In the genomic region with DNA sequence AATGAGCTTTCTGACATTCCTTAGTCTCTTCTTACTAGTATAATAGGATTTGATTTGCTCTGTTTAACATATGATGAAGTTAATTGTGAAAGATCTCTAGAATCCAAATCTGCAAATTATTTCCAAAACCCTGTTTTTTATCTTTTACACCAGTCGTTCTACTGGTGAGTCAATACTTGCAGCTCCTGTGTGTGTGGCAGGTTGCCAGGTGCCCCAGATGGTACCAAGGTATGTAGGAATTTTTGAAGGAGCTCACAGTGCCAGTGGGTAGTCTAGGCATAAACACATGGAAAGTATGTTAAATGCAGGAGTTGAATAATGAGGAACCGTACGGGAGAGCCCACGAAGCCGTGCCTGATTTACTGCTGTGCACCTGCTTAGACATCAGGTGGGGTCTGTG, we compare ENCODE assay signal across 31 cellular contexts.
DNase-seq lines count a peak whose midpoint lies in the region; ATAC-seq, FAIRE-seq and TF ChIP-seq lines count a peak whose summit lies in the region.
"Had no signal": no experiment of that assay in that cellular context is flagged by ENCODE, and none has a peak within 500 bp of the region (broad histone marks: within the 10 kb centered on the region; RNA-seq: fewer than 3 reads in every experiment).

No MANE protein-coding gene starts in this region.

- H3K9me3 Mint-ChIP-seq in activated T-cell treated with anti-CD3 and anti-CD28 coated beads, Interleukin-2, amount 50 U/mL, for 72 hours, result no peaks in the 10 kb centered on the region
- H3K9me3 Mint-ChIP-seq: activated CD4-positive, alpha-beta memory T cell treated with anti-CD3 and anti-CD28 coated beads for 36 hours; activated T-helper 2 cell treated with anti-CD3 and anti-CD28 coated beads, Interferon-gamma antibody, Interleukin-2, Interleukin-4, amounts not matched to agents 10 μg/mL and 5 μg/mL and 100 μg/mL, durations not matched to agents 14 hours and 24 hours and 36 hours; CD8-positive, alpha-beta T cell; H9; T-helper 1 cell treated with Interleukin-12 subunit alpha and Interleukin-12 subunit beta and Interleukin-4 antibody, amounts not matched to agents 30 μg/mL and 1 μg/mL, for 36 hours had no signal

- TF ChIP-seq POLR2A in stomach (IDR thresholded peaks at IDR 0.05), result no peak

- H3K4me1 ChIP-seq in stomach, result peaks cover 0 to 7% (median 2%) of the 10 kb centered on the region in 4 donors
- H3K4me1 ChIP-seq: vagina had no signal

- no peak overlapping the region for H3K4me3 ChIP-seq in stomach
- H3K4me3 ChIP-seq: ascending aorta, gastrocnemius medialis, thoracic aorta, vagina had no signal

- peak; percentile 18 for DNase-seq in DMS53 (lab: John Stamatoyannopoulos, UW)
- DNase-seq in DMS53 treated with DMSO at 0.1 percent for 48 hours (lab: John Stamatoyannopoulos, UW; ENCODE audit: unreplicated experiment), result no peak
- peak; percentile 79 for DNase-seq in NCI-H2171 treated with DMSO at 0.1 percent for 48 hours (lab: John Stamatoyannopoulos, UW)
- DNase-seq in amniotic epithelial cell (ENCODE audit: low read depth), result peak; percentile 20
- peak; percentile 51 for DNase-seq in stomach
- DNase-seq in activated T-cell treated with anti-CD3 and anti-CD28 coated beads, Interleukin-2, amount 50 U/mL, for 72 hours, result no peak
- no peak for DNase-seq in HTR-8/SVneo (ENCODE audit: insufficient read length, low spot score)
- no peak for DNase-seq in left colon
- DNase-seq: activated CD4-positive, alpha-beta memory T cell treated with anti-CD3 and anti-CD28 coated beads for 36 hours; activated CD4-positive, CD25-positive, alpha-beta regulatory T cell treated with anti-CD3 and anti-CD28 coated beads, Interleukin-2, amount 50 U/mL, for 72 hours; CD8-positive, alpha-beta T cell; central memory CD4-positive, alpha-beta T cell; gastrocnemius medialis; GDM1; H9; KBM-7; left ventricle myocardium superior; midbrain; naive thymus-derived CD4-positive, alpha-beta T cell; NCI-H1436; stimulated activated naive CD8-positive, alpha-beta T cell treated with anti-CD3 and anti-CD28 coated beads, Interleukin-15, Interleukin-2, amounts not matched to agents 100 U/mL and 50 U/mL, for 24 hours had no signal

- 78 to 85% (median 82%) methylated on average over 5 of the region's 5 CpGs for WGBS in stomach, 5 donors

- peaks cover 10% of the 10 kb centered on the region for H3K4me1 Mint-ChIP-seq in activated T-cell treated with anti-CD3 and anti-CD28 coated beads, Interleukin-2, amount 50 U/mL, for 72 hours (ENCODE audit: low read depth)
- H3K4me1 Mint-ChIP-seq: B cell had no signal

- H3K9me3 ChIP-seq in stomach, result no peaks in the 10 kb centered on the region
- H3K9me3 ChIP-seq: ascending aorta, gastrocnemius medialis, thoracic aorta, vagina had no signal

- H3K4me3 Mint-ChIP-seq in activated T-cell treated with anti-CD3 and anti-CD28 coated beads, Interleukin-2, amount 50 U/mL, for 72 hours, result no peak overlapping the region
- H3K4me3 Mint-ChIP-seq: activated CD4-positive, alpha-beta memory T cell treated with anti-CD3 and anti-CD28 coated beads for 36 hours; activated naive CD8-positive, alpha-beta T cell; B cell; CD8-positive, alpha-beta T cell; H9; naive thymus-derived CD4-positive, alpha-beta T cell; T-helper 1 cell treated with Interleukin-12 subunit alpha and Interleukin-12 subunit beta and Interleukin-4 antibody, amounts not matched to agents 30 μg/mL and 1 μg/mL, for 36 hours had no signal

- no peaks in the 10 kb centered on the region for H3K27me3 Mint-ChIP-seq in activated T-cell treated with anti-CD3 and anti-CD28 coated beads, Interleukin-2, amount 50 U/mL, for 72 hours (ENCODE audit: low read depth)
- H3K27me3 Mint-ChIP-seq: activated CD4-positive, alpha-beta memory T cell treated with anti-CD3 and anti-CD28 coated beads for 36 hours; activated naive CD8-positive, alpha-beta T cell; B cell; naive thymus-derived CD4-positive, alpha-beta T cell had no signal

- FAIRE-seq in HTR-8/SVneo (lab: Jason Lieb, UNC), result no peak
- FAIRE-seq: TTC549 had no signal

- no peak for TF ChIP-seq EP300 in stomach (IDR thresholded peaks at IDR 0.05)

- intact Hi-C loops in stomach (cut with DNase I; ENCODE audit: low total_unique reads), result no loop called here
- intact Hi-C loops in left colon (cut with DNase I, micrococcal nuclease), result no loop called here

- H3K36me3 Mint-ChIP-seq in activated T-cell treated with anti-CD3 and anti-CD28 coated beads, Interleukin-2, amount 50 U/mL, for 72 hours (ENCODE audit: insufficient read depth in 2 of 2), result no peaks in the 10 kb centered on the region

- no peaks in the 10 kb centered on the region for H3K27me3 ChIP-seq in stomach
- H3K27me3 ChIP-seq: ascending aorta, gastrocnemius medialis, vagina had no signal

- no peak for TF ChIP-seq CTCF in stomach (IDR thresholded peaks at IDR 0.05)

- no peak for ATAC-seq in activated T-cell treated with anti-CD3 and anti-CD28 coated beads, Interleukin-2, amount 50 U/mL, for 72 hours (replicated peaks in 1 of 2)
- no peak for ATAC-seq in left colon
- ATAC-seq: CD8-positive, alpha-beta T cell; gastrocnemius medialis; left ventricle myocardium superior; naive thymus-derived CD4-positive, alpha-beta T cell; stimulated activated naive CD8-positive, alpha-beta T cell treated with anti-CD3 and anti-CD28 coated beads, Interleukin-15, Interleukin-2, amounts not matched to agents 100 U/mL and 50 U/mL, for 24 hours had no signal

- no peak overlapping the region for H3K27ac ChIP-seq in stomach
- H3K27ac ChIP-seq: 22Rv1, ascending aorta, gastrocnemius medialis, RWPE1, thoracic aorta, vagina had no signal

- no peaks in the 10 kb centered on the region for H3K36me3 ChIP-seq in stomach
- H3K36me3 ChIP-seq: ascending aorta, gastrocnemius medialis, thoracic aorta, vagina had no signal

- H3K27ac Mint-ChIP-seq in activated T-cell treated with anti-CD3 and anti-CD28 coated beads, Interleukin-2, amount 50 U/mL, for 72 hours, result no peak overlapping the region
- H3K27ac Mint-ChIP-seq: activated CD4-positive, alpha-beta memory T cell treated with anti-CD3 and anti-CD28 coated beads for 36 hours; activated naive CD8-positive, alpha-beta T cell; activated T-helper 2 cell treated with anti-CD3 and anti-CD28 coated beads, Interferon-gamma antibody, Interleukin-2, Interleukin-4, amounts not matched to agents 10 μg/mL and 5 μg/mL and 100 μg/mL, durations not matched to agents 14 hours and 24 hours and 36 hours; B cell; CD8-positive, alpha-beta T cell; H9; T-helper 1 cell treated with Interleukin-12 subunit alpha and Interleukin-12 subunit beta and Interleukin-4 antibody, amounts not matched to agents 30 μg/mL and 1 μg/mL, for 36 hours had no signal

Comparison
In these comparisons a context has a peak if more than half of its experiments do, and no peak if none do; other contexts are left out.
1. DNase-seq: peak in DMS53 (single experiment), NCI-H2171 treated with DMSO at 0.1 percent for 48 hours (single experiment), amniotic epithelial cell (single experiment) and stomach (single experiment); none in DMS53 treated with DMSO at 0.1 percent for 48 hours (single experiment), activated T-cell treated with anti-CD3 and anti-CD28 coated beads, Interleukin-2, amount 50 U/mL, for 72 hours (0 of 2), HTR-8/SVneo (single experiment) and left colon (0 of 2).